ENCODE assay signal across 29 cellular contexts in genomic region chr3:14891135-14892132, GRCh38. TPM values are rescaled to one million over a fixed set of nuclear protein-coding genes. Genes with fewer than 3 reads are reported as not detected.
DNase-seq lines count a peak whose midpoint lies in the region; ATAC-seq and TF ChIP-seq lines count a peak whose summit lies in the region.
"Had no signal": no experiment of that assay in that cellular context is flagged by ENCODE, and none has a peak within 500 bp of the region (broad histone marks: within the 10 kb centered on the region; RNA-seq: fewer than 3 reads in every experiment).

No MANE protein-coding gene starts in this region.

- H3K27me3 Mint-ChIP-seq in natural killer cell treated with Interleukin-12 subunit alpha and Interleukin-12 subunit beta and Interleukin-15 and Interleukin-18, amount 100 ng/mL, for 72 hours: peaks cover 27 to 30% of the 10 kb centered on the region in 2 donors
- H3K27me3 Mint-ChIP-seq in natural killer cell (ENCODE audit: low read depth in 2 of 2): peaks cover 17 to 33% of the 10 kb centered on the region in 2 donors
- peaks cover 16% of the 10 kb centered on the region for H3K27me3 Mint-ChIP-seq in memory B cell

- ATAC-seq in natural killer cell treated with Interleukin-12 subunit alpha and Interleukin-12 subunit beta and Interleukin-15 and Interleukin-18, amount 100 ng/mL, for 72 hours: peak; percentile 30 to 33
- ATAC-seq in natural killer cell (no peak), memory B cell (ENCODE audit: low read depth) (no peak), GM21576 (IDR thresholded peaks at IDR 0.05; ENCODE audit: unreplicated experiment) (no peak)
- ATAC-seq: activated CD4-positive, CD25-positive, alpha-beta regulatory T cell treated with anti-CD3 and anti-CD28 coated beads, Interleukin-2, amount 50 U/mL, for 24 hours; activated CD8-positive, alpha-beta T cell treated with anti-CD3 and anti-CD28 coated beads, Interleukin-2, amount 10 ng/mL, durations not matched to agents 7 days and 5 days; CD8-positive, alpha-beta T cell; naive thymus-derived CD4-positive, alpha-beta T cell had no signal

- intact Hi-C loops in natural killer cell (cut with micrococcal nuclease): no loop called here

- no peak for TF ChIP-seq CTCF in natural killer cell (IDR thresholded peaks at IDR 0.05)

- no peak for DNase-seq in natural killer cell treated with Interleukin-12 subunit alpha and Interleukin-12 subunit beta and Interleukin-15 and Interleukin-18, amount 100 ng/mL, for 72 hours (ENCODE audit: low spot score)
- DNase-seq in natural killer cell: no peak
- peak; percentile 24 for DNase-seq in RPMI7951 (ENCODE audit: low read depth)
- no peak for DNase-seq in memory B cell (ENCODE audit: low spot score in 2 of 2)
- no peak for DNase-seq in erythroblast (lab: John Stamatoyannopoulos, UW)
- no peak for DNase-seq in hypothalamus (lab: John Stamatoyannopoulos, UW)
- no peak for DNase-seq in HuH-7 (ENCODE audit: low spot score)
- DNase-seq: activated CD8-positive, alpha-beta T cell treated with anti-CD3 and anti-CD28 coated beads, Interleukin-2, amount 10 ng/mL, durations not matched to agents 7 days and 5 days; activated naive CD4-positive, alpha-beta T cell treated with anti-CD3 and anti-CD28 coated beads, Interleukin-2, amount 50 U/mL, for 16 hours; brain microvascular endothelial cell; CD8-positive, alpha-beta T cell; cerebellar nuclear complex; H7; lower lobe of right lung; naive thymus-derived CD4-positive, alpha-beta T cell; NCI-H1105 treated with DMSO at 0.1 percent for 48 hours; NCI-H2029; NCI-H524; NK-92 treated with Interleukin-12 subunit alpha and Interleukin-12 subunit beta, amount 100 ng/mL, for 24 hours; occipital lobe; PC-9; SHP77; small intestine; uterus had no signal

- H3K9me3 Mint-ChIP-seq in natural killer cell treated with Interleukin-12 subunit alpha and Interleukin-12 subunit beta and Interleukin-15 and Interleukin-18, amount 100 ng/mL, for 72 hours: no peaks in the 10 kb centered on the region
- H3K9me3 Mint-ChIP-seq in natural killer cell: no peaks in the 10 kb centered on the region
- no peaks in the 10 kb centered on the region for H3K9me3 Mint-ChIP-seq in memory B cell
- H3K9me3 Mint-ChIP-seq: CD8-positive, alpha-beta T cell; stimulated activated naive CD8-positive, alpha-beta T cell treated with anti-CD3 and anti-CD28 coated beads, Interleukin-15, Interleukin-2, amounts not matched to agents 100 ng/mL and 50 ng/mL, for 24 hours had no signal

- no peaks in the 10 kb centered on the region for H3K4me1 Mint-ChIP-seq in natural killer cell treated with Interleukin-12 subunit alpha and Interleukin-12 subunit beta and Interleukin-15 and Interleukin-18, amount 100 ng/mL, for 72 hours (ENCODE audit: low read depth in 2 of 2)
- no peaks in the 10 kb centered on the region for H3K4me1 Mint-ChIP-seq in natural killer cell
- H3K4me1 Mint-ChIP-seq in memory B cell: no peaks in the 10 kb centered on the region
- H3K4me1 Mint-ChIP-seq: B cell, IgD-negative memory B cell had no signal

- H3K36me3 Mint-ChIP-seq in natural killer cell treated with Interleukin-12 subunit alpha and Interleukin-12 subunit beta and Interleukin-15 and Interleukin-18, amount 100 ng/mL, for 72 hours: no peaks in the 10 kb centered on the region
- no peaks in the 10 kb centered on the region for H3K36me3 Mint-ChIP-seq in natural killer cell
- H3K36me3 Mint-ChIP-seq in memory B cell: no peaks in the 10 kb centered on the region
- H3K36me3 Mint-ChIP-seq: CD8-positive, alpha-beta T cell; IgD-negative memory B cell; naive thymus-derived CD4-positive, alpha-beta T cell had no signal

- no peak for TF ChIP-seq POLR2A in erythroblast (IDR thresholded peaks at IDR 0.05; ENCODE audit: low read length)

- no peak overlapping the region for H3K4me3 Mint-ChIP-seq in natural killer cell treated with Interleukin-12 subunit alpha and Interleukin-12 subunit beta and Interleukin-15 and Interleukin-18, amount 100 ng/mL, for 72 hours
- H3K4me3 Mint-ChIP-seq in natural killer cell: no peak overlapping the region
- no peak overlapping the region for H3K4me3 Mint-ChIP-seq in memory B cell
- H3K4me3 Mint-ChIP-seq: activated CD8-positive, alpha-beta T cell treated with anti-CD3 and anti-CD28 coated beads, Interleukin-2, amount 10 ng/mL, durations not matched to agents 7 days and 5 days; B cell; CD8-positive, alpha-beta T cell; IgD-negative memory B cell; naive thymus-derived CD4-positive, alpha-beta T cell; stimulated activated naive CD8-positive, alpha-beta T cell treated with anti-CD3 and anti-CD28 coated beads, Interleukin-15, Interleukin-2, amounts not matched to agents 100 ng/mL and 50 ng/mL, for 24 hours had no signal

- H3K27ac Mint-ChIP-seq in natural killer cell treated with Interleukin-12 subunit alpha and Interleukin-12 subunit beta and Interleukin-15 and Interleukin-18, amount 100 ng/mL, for 72 hours: no peak overlapping the region
- H3K27ac Mint-ChIP-seq in natural killer cell (no peak overlapping the region), memory B cell (peak overlapping the region; percentile 35)
- H3K27ac Mint-ChIP-seq: activated CD8-positive, alpha-beta T cell treated with anti-CD3 and anti-CD28 coated beads, Interleukin-2, amount 10 ng/mL, durations not matched to agents 7 days and 5 days; B cell; CD8-positive, alpha-beta T cell; IgD-negative memory B cell; stimulated activated naive CD8-positive, alpha-beta T cell treated with anti-CD3 and anti-CD28 coated beads, Interleukin-15, Interleukin-2, amounts not matched to agents 100 ng/mL and 50 ng/mL, for 24 hours had no signal

RNA-seq across cellular contexts. Expression of gene NR2C2, which starts 55.9 kb away (rescaled TPM):
- total RNA-seq in natural killer cell treated with Interleukin-12 subunit alpha and Interleukin-12 subunit beta and Interleukin-15 and Interleukin-18, amount 100 ng/mL, for 72 hours: 10 to 100 TPM; 58.3 to 74.3 TPM
- total RNA-seq in natural killer cell: 10 to 100 TPM; 70.4 to 94.3 (median 81.6) TPM
- total RNA-seq in RPMI7951 (2014; rRNA removed; shearing (Covaris generic)): 23.7 and 30.4 TPM in 2 replicates

Comparison
In these comparisons a context has a peak if more than half of its experiments do, and no peak if none do; other contexts are left out.
1. ATAC-seq: peak in natural killer cell treated with Interleukin-12 subunit alpha and Interleukin-12 subunit beta and Interleukin-15 and Interleukin-18, amount 100 ng/mL, for 72 hours (2 of 2); none in natural killer cell (0 of 3), memory B cell (single experiment) and GM21576 (single experiment).